ENCODE assay signal across 31 cellular contexts in genomic region chr19:49776371-49776764, GRCh38. TPM values are rescaled to one million over a fixed set of nuclear protein-coding genes. Genes with fewer than 3 reads are reported as not detected.
DNase-seq lines count a peak whose midpoint lies in the region; ATAC-seq and TF ChIP-seq lines count a peak whose summit lies in the region.
"Had no signal": no experiment of that assay in that cellular context is flagged by ENCODE, and none has a peak within 500 bp of the region (broad histone marks: within the 10 kb centered on the region; RNA-seq: fewer than 3 reads in every experiment).

No MANE protein-coding gene starts in this region.

- peaks cover 38% of the 10 kb centered on the region for H3K36me3 Mint-ChIP-seq in CD8-positive, alpha-beta T cell
- peaks cover 53% of the 10 kb centered on the region for H3K36me3 Mint-ChIP-seq in dendritic cell treated with granulocyte-macrophage colony-stimulating factor and Interleukin-4, amounts not matched to agents 40 ng/mL and 50 ng/mL, for 4 days (ENCODE audit: low read depth)
- peaks cover 12% of the 10 kb centered on the region for H3K36me3 Mint-ChIP-seq in activated T-helper 1 cell treated with anti-CD3 and anti-CD28 coated beads, Interleukin-12 subunit alpha, Interleukin-12 subunit beta, Interleukin-2, Interleukin-4 antibody, amounts not matched to agents 30 ng/mL and 10 ng/mL and 1 ng/mL, durations not matched to agents 14 hours and 24 hours and 36 hours (ENCODE audit: low read depth)

- peaks cover 26% of the 10 kb centered on the region for H3K4me1 Mint-ChIP-seq in CD8-positive, alpha-beta T cell (ENCODE audit: low read depth)
- H3K4me1 Mint-ChIP-seq in dendritic cell treated with granulocyte-macrophage colony-stimulating factor and Interleukin-4, amounts not matched to agents 40 ng/mL and 50 ng/mL, for 4 days (ENCODE audit: low read depth), result peaks cover 56% of the 10 kb centered on the region
- peaks cover 16% of the 10 kb centered on the region for H3K4me1 Mint-ChIP-seq in activated T-helper 1 cell treated with anti-CD3 and anti-CD28 coated beads, Interleukin-12 subunit alpha, Interleukin-12 subunit beta, Interleukin-2, Interleukin-4 antibody, amounts not matched to agents 30 ng/mL and 10 ng/mL and 1 ng/mL, durations not matched to agents 14 hours and 24 hours and 36 hours (ENCODE audit: low read depth)
- H3K4me1 Mint-ChIP-seq: brain, nephron had no signal

- no peak for TF ChIP-seq CTCF in CD8-positive, alpha-beta T cell (IDR thresholded peaks at IDR 0.05)
- TF ChIP-seq CTCF in RWPE1 (conservative IDR thresholded peaks at IDR 0.05; ENCODE audit: low read depth), result no peak
- TF ChIP-seq CTCF in neutrophil (IDR thresholded peaks at IDR 0.05), result no peak

- H3K4me1 ChIP-seq in CD8-positive, alpha-beta T cell (ENCODE audit: insufficient read depth, low read length), result no peaks in the 10 kb centered on the region
- H3K4me1 ChIP-seq in neutrophil (ENCODE audit: control insufficient read depth in 1 of 2, insufficient read depth in 1 of 2, low read depth in 1 of 2, low read length in 1 of 2), result peaks cover 47 to 58% of the 10 kb centered on the region in 2 experiments
- H3K4me1 ChIP-seq: BE2C, gastrocnemius medialis, parathyroid adenoma had no signal

- ATAC-seq in CD8-positive, alpha-beta T cell, result no peak
- ATAC-seq: gastrocnemius medialis; GM12878; lower lobe of right lung; mucosa of descending colon; PC-3; stimulated activated memory B cell treated with anti-CD40 and anti-IgM and Interleukin-4, amounts not matched to agents 10 μg/mL and 1 μg/mL and 100 μg/mL, for 72 hours had no signal

- DNase-seq in CD8-positive, alpha-beta T cell, result no peak
- DNase-seq in RWPE1 (ENCODE audit: low spot score) (no peak), Kasumi-1 (lab: John Stamatoyannopoulos, UW) (no peak), C1 segment of cervical spinal cord (lab: John Stamatoyannopoulos, UW) (no peak)
- DNase-seq in activated T-helper 1 cell treated with anti-CD3 and anti-CD28 coated beads, Interleukin-12 subunit alpha, Interleukin-12 subunit beta, Interleukin-2, Interleukin-4 antibody, amounts not matched to agents 30 ng/mL and 10 ng/mL and 1 ng/mL, durations not matched to agents 14 hours and 24 hours and 36 hours (ENCODE audit: low spot score), result no peak
- DNase-seq: ACHN; activated CD4-positive, alpha-beta memory T cell treated with anti-CD3 and anti-CD28 coated beads for 36 hours; activated effector memory CD4-positive, alpha-beta T cell treated with Interleukin-2 at 50 U/mL for 16 hours; BE2C; gastrocnemius medialis; lower lobe of right lung; mucosa of descending colon; NCI-H1417 treated with DMSO at 0.1 percent for 48 hours; NCI-H226; NCI-H526 treated with DMSO at 0.1 percent for 48 hours; NK-92 treated with Interleukin-12 subunit alpha and Interleukin-12 subunit beta, amount 100 ng/mL, for 24 hours; PC-3; retina; SK-N-SH had no signal

- CTCF ChIA-PET in CD8-positive, alpha-beta T cell (lab: Charles Lee), result interaction anchor here (0.6 to 0.9 kb wide), 2 partner anchors 248 to 548 kb away, joined by 3 read pairs; no protein-coding TSS in a partner anchor
- CTCF ChIA-PET in RWPE1 (lab: Yijun Ruan, JAX), result interaction anchor here (0.6 kb wide), 2 partner anchors 25 to 29 kb away, joined by 3 read pairs; no protein-coding TSS in a partner anchor

- no peaks in the 10 kb centered on the region for H3K27me3 Mint-ChIP-seq in CD8-positive, alpha-beta T cell (ENCODE audit: low read depth)
- H3K27me3 Mint-ChIP-seq in dendritic cell treated with granulocyte-macrophage colony-stimulating factor and Interleukin-4, amounts not matched to agents 40 ng/mL and 50 ng/mL, for 4 days, result no peaks in the 10 kb centered on the region
- no peaks in the 10 kb centered on the region for H3K27me3 Mint-ChIP-seq in activated T-helper 1 cell treated with anti-CD3 and anti-CD28 coated beads, Interleukin-12 subunit alpha, Interleukin-12 subunit beta, Interleukin-2, Interleukin-4 antibody, amounts not matched to agents 30 ng/mL and 10 ng/mL and 1 ng/mL, durations not matched to agents 14 hours and 24 hours and 36 hours (ENCODE audit: insufficient read depth)
- H3K27me3 Mint-ChIP-seq: activated CD4-positive, alpha-beta memory T cell treated with anti-CD3 and anti-CD28 coated beads for 36 hours; stimulated activated memory B cell treated with anti-CD40 and anti-IgM and Interleukin-4, amounts not matched to agents 10 μg/mL and 1 μg/mL and 100 μg/mL, for 72 hours had no signal

- no peak overlapping the region for H3K27ac ChIP-seq in CD8-positive, alpha-beta T cell (ENCODE audit: low read depth, low read length)
- H3K27ac ChIP-seq in RWPE1 (peak overlapping the region; percentile 75), neutrophil (peak overlapping the region; percentile 56)
- H3K27ac ChIP-seq: gastrocnemius medialis, hepatocyte, lower lobe of right lung, parathyroid adenoma had no signal

- no peaks in the 10 kb centered on the region for H3K9me3 Mint-ChIP-seq in CD8-positive, alpha-beta T cell
- H3K9me3 Mint-ChIP-seq in dendritic cell treated with granulocyte-macrophage colony-stimulating factor and Interleukin-4, amounts not matched to agents 40 ng/mL and 50 ng/mL, for 4 days, result no peaks in the 10 kb centered on the region
- no peaks in the 10 kb centered on the region for H3K9me3 Mint-ChIP-seq in activated T-helper 1 cell treated with anti-CD3 and anti-CD28 coated beads, Interleukin-12 subunit alpha, Interleukin-12 subunit beta, Interleukin-2, Interleukin-4 antibody, amounts not matched to agents 30 ng/mL and 10 ng/mL and 1 ng/mL, durations not matched to agents 14 hours and 24 hours and 36 hours
- H3K9me3 Mint-ChIP-seq: activated CD4-positive, alpha-beta memory T cell treated with anti-CD3 and anti-CD28 coated beads for 36 hours; brain; nephron; stimulated activated memory B cell treated with anti-CD40 and anti-IgM and Interleukin-4, amounts not matched to agents 10 μg/mL and 1 μg/mL and 100 μg/mL, for 72 hours had no signal

- no peak overlapping the region for H3K4me3 Mint-ChIP-seq in CD8-positive, alpha-beta T cell
- H3K4me3 Mint-ChIP-seq in dendritic cell treated with granulocyte-macrophage colony-stimulating factor and Interleukin-4, amounts not matched to agents 40 ng/mL and 50 ng/mL, for 4 days, result no peak overlapping the region
- no peak overlapping the region for H3K4me3 Mint-ChIP-seq in activated T-helper 1 cell treated with anti-CD3 and anti-CD28 coated beads, Interleukin-12 subunit alpha, Interleukin-12 subunit beta, Interleukin-2, Interleukin-4 antibody, amounts not matched to agents 30 ng/mL and 10 ng/mL and 1 ng/mL, durations not matched to agents 14 hours and 24 hours and 36 hours
- H3K4me3 Mint-ChIP-seq: activated CD4-positive, alpha-beta memory T cell treated with anti-CD3 and anti-CD28 coated beads for 36 hours; brain; nephron; stimulated activated memory B cell treated with anti-CD40 and anti-IgM and Interleukin-4, amounts not matched to agents 10 μg/mL and 1 μg/mL and 100 μg/mL, for 72 hours had no signal

- POLR2A ChIA-PET in CD8-positive, alpha-beta T cell (lab: Charles Lee), result no interaction called here
- POLR2A ChIA-PET in RWPE1 (lab: Yijun Ruan, JAX; ENCODE audit: low non-redundant PET), result no interaction called here

- H3K36me3 ChIP-seq in CD8-positive, alpha-beta T cell (ENCODE audit: insufficient read depth, low read length), result no peaks in the 10 kb centered on the region
- peaks cover 24% of the 10 kb centered on the region for H3K36me3 ChIP-seq in neutrophil
- H3K36me3 ChIP-seq: BE2C, gastrocnemius medialis had no signal

- H3K9me3 ChIP-seq in CD8-positive, alpha-beta T cell (ENCODE audit: low read length), result no peaks in the 10 kb centered on the region
- no peaks in the 10 kb centered on the region for H3K9me3 ChIP-seq in neutrophil
- H3K9me3 ChIP-seq: BE2C, gastrocnemius medialis, lower lobe of right lung, mucosa of descending colon, SK-N-SH had no signal

- H3K27ac Mint-ChIP-seq in CD8-positive, alpha-beta T cell, result peak overlapping the region; percentile 22
- H3K27ac Mint-ChIP-seq in dendritic cell treated with granulocyte-macrophage colony-stimulating factor and Interleukin-4, amounts not matched to agents 40 ng/mL and 50 ng/mL, for 4 days, result peak overlapping the region; percentile 56
- no peak overlapping the region for H3K27ac Mint-ChIP-seq in activated T-helper 1 cell treated with anti-CD3 and anti-CD28 coated beads, Interleukin-12 subunit alpha, Interleukin-12 subunit beta, Interleukin-2, Interleukin-4 antibody, amounts not matched to agents 30 ng/mL and 10 ng/mL and 1 ng/mL, durations not matched to agents 14 hours and 24 hours and 36 hours
- H3K27ac Mint-ChIP-seq: activated CD4-positive, alpha-beta memory T cell treated with anti-CD3 and anti-CD28 coated beads for 36 hours; nephron; stimulated activated memory B cell treated with anti-CD40 and anti-IgM and Interleukin-4, amounts not matched to agents 10 μg/mL and 1 μg/mL and 100 μg/mL, for 72 hours had no signal

- intact Hi-C loops in CD8-positive, alpha-beta T cell (cut with DNase I, micrococcal nuclease), result no loop called here
- intact Hi-C loops in dendritic cell treated with granulocyte-macrophage colony-stimulating factor and Interleukin-4, amounts not matched to agents 40 ng/mL and 50 ng/mL, for 4 days (cut with micrococcal nuclease), result no loop called here
- intact Hi-C loops in activated T-helper 1 cell treated with anti-CD3 and anti-CD28 coated beads, Interleukin-12 subunit alpha, Interleukin-12 subunit beta, Interleukin-2, Interleukin-4 antibody, amounts not matched to agents 30 ng/mL and 10 ng/mL and 1 ng/mL, durations not matched to agents 14 hours and 24 hours and 36 hours (cut with micrococcal nuclease), result no loop called here

- no peaks in the 10 kb centered on the region for H3K27me3 ChIP-seq in CD8-positive, alpha-beta T cell (ENCODE audit: insufficient read depth, low read length)
- no peaks in the 10 kb centered on the region for H3K27me3 ChIP-seq in neutrophil
- H3K27me3 ChIP-seq: BE2C, gastrocnemius medialis, hepatocyte had no signal

- no peak overlapping the region for H3K4me3 ChIP-seq in CD8-positive, alpha-beta T cell (ENCODE audit: low read depth, low read length)
- no peak overlapping the region for H3K4me3 ChIP-seq in neutrophil (ENCODE audit: low read depth in 1 of 2, low read length in 1 of 2)
- H3K4me3 ChIP-seq: gastrocnemius medialis, GM12878, hepatocyte, lower lobe of right lung, mucosa of descending colon had no signal

RNA-seq across cellular contexts. Expression of gene AP2A1, which starts 9.6 kb away (rescaled TPM):
- 10 to 100 TPM; 26.9 to 30.2 TPM for total RNA-seq in CD8-positive, alpha-beta T cell
- total RNA-seq in activated T-helper 1 cell treated with anti-CD3 and anti-CD28 coated beads, Interleukin-12 subunit alpha, Interleukin-12 subunit beta, Interleukin-2, Interleukin-4 antibody, amounts not matched to agents 30 ng/mL and 10 ng/mL and 1 ng/mL, durations not matched to agents 14 hours and 24 hours and 36 hours, result 61.1 and 63.6 TPM in 2 replicates

RNA-seq across cellular contexts. Expression of gene TSKS, which starts 13.3 kb away (rescaled TPM):
- under 1 TPM; 0.28 to 0.98 TPM for total RNA-seq in CD8-positive, alpha-beta T cell
- total RNA-seq in activated T-helper 1 cell treated with anti-CD3 and anti-CD28 coated beads, Interleukin-12 subunit alpha, Interleukin-12 subunit beta, Interleukin-2, Interleukin-4 antibody, amounts not matched to agents 30 ng/mL and 10 ng/mL and 1 ng/mL, durations not matched to agents 14 hours and 24 hours and 36 hours, result 1.3 and 2.0 TPM in 2 replicates
- total RNA-seq: cerebellum, endothelial cell of umbilical vein, fibroblast of lung, GM12878, hepatocyte, LHCN-M2, PC-3 had no signal

RNA-seq across cellular contexts. Expression of gene FUZ, which starts 36.7 kb away (rescaled TPM):
- 10 to 100 TPM; 10.8 to 11.4 TPM for total RNA-seq in CD8-positive, alpha-beta T cell
- 14.0 and 18.8 TPM in 2 replicates for total RNA-seq in activated T-helper 1 cell treated with anti-CD3 and anti-CD28 coated beads, Interleukin-12 subunit alpha, Interleukin-12 subunit beta, Interleukin-2, Interleukin-4 antibody, amounts not matched to agents 30 ng/mL and 10 ng/mL and 1 ng/mL, durations not matched to agents 14 hours and 24 hours and 36 hours

RNA-seq across cellular contexts. Expression of gene MED25, which starts 41.7 kb away (rescaled TPM):
- 10 to 100 TPM; 41.9 to 42.1 TPM for total RNA-seq in CD8-positive, alpha-beta T cell
- total RNA-seq in activated T-helper 1 cell treated with anti-CD3 and anti-CD28 coated beads, Interleukin-12 subunit alpha, Interleukin-12 subunit beta, Interleukin-2, Interleukin-4 antibody, amounts not matched to agents 30 ng/mL and 10 ng/mL and 1 ng/mL, durations not matched to agents 14 hours and 24 hours and 36 hours, result 54.2 and 54.5 TPM in 2 replicates
